ENCODE assay signal across 19 cellular contexts in genomic region chr16:86085795-86086194, GRCh38.
"Had no signal": no experiment of that assay in that cellular context is flagged by ENCODE, and none has a peak within 500 bp of the region (broad histone marks: within the 10 kb centered on the region; RNA-seq: fewer than 3 reads in every experiment).

No MANE protein-coding gene starts in this region.

- H3K4me3 Mint-ChIP-seq: activated T-cell treated with anti-CD3 and anti-CD28 coated beads, Interleukin-2, amount 50 U/mL, for 72 hours; endodermal cell; mesothelial cell of epicardium; natural killer cell treated with Interleukin-12 subunit alpha and Interleukin-12 subunit beta and Interleukin-15 and Interleukin-18, amount 100 ng/mL, for 72 hours; T-cell had no signal

- H3K4me3 ChIP-seq: body of pancreas, colonic mucosa, hepatocyte, tibial artery had no signal

- ATAC-seq: activated CD4-positive, CD25-positive, alpha-beta regulatory T cell treated with anti-CD3 and anti-CD28 coated beads, Interleukin-2, amount 50 U/mL, for 24 hours; activated naive CD4-positive, alpha-beta T cell treated with anti-CD3 and anti-CD28 coated beads, Interleukin-2, amount 50 U/mL, for 72 hours; activated T-cell treated with anti-CD3 and anti-CD28 coated beads, Interleukin-2, amount 50 U/mL, for 72 hours; body of pancreas; left cardiac atrium; natural killer cell treated with Interleukin-12 subunit alpha and Interleukin-12 subunit beta and Interleukin-15 and Interleukin-18, amount 100 ng/mL, for 72 hours; T-cell had no signal

- H3K27ac ChIP-seq: body of pancreas, colonic mucosa, epithelial cell of prostate, hepatocyte, tibial artery had no signal

- H3K4me1 ChIP-seq: body of pancreas, colonic mucosa, tibial artery had no signal

- H3K27me3 ChIP-seq: body of pancreas, colonic mucosa had no signal

- H3K27ac Mint-ChIP-seq: activated naive CD4-positive, alpha-beta T cell treated with anti-CD3 and anti-CD28 coated beads, Interleukin-2, amount 50 U/mL, for 72 hours; activated T-cell treated with anti-CD3 and anti-CD28 coated beads, Interleukin-2, amount 50 U/mL, for 72 hours; endodermal cell; mesothelial cell of epicardium; natural killer cell treated with Interleukin-12 subunit alpha and Interleukin-12 subunit beta and Interleukin-15 and Interleukin-18, amount 100 ng/mL, for 72 hours; T-cell had no signal

- H3K36me3 ChIP-seq: colonic mucosa, tibial artery had no signal

- H3K9me3 ChIP-seq: body of pancreas, colonic mucosa, tibial artery had no signal

- H3K9me3 Mint-ChIP-seq: activated naive CD4-positive, alpha-beta T cell treated with anti-CD3 and anti-CD28 coated beads, Interleukin-2, amount 50 U/mL, for 72 hours; activated T-cell treated with anti-CD3 and anti-CD28 coated beads, Interleukin-2, amount 50 U/mL, for 72 hours; endodermal cell; mesothelial cell of epicardium; natural killer cell treated with Interleukin-12 subunit alpha and Interleukin-12 subunit beta and Interleukin-15 and Interleukin-18, amount 100 ng/mL, for 72 hours; T-cell had no signal

- H3K36me3 Mint-ChIP-seq: activated naive CD4-positive, alpha-beta T cell treated with anti-CD3 and anti-CD28 coated beads, Interleukin-2, amount 50 U/mL, for 72 hours; mesothelial cell of epicardium; natural killer cell treated with Interleukin-12 subunit alpha and Interleukin-12 subunit beta and Interleukin-15 and Interleukin-18, amount 100 ng/mL, for 72 hours; T-cell had no signal

- DNase-seq: activated gamma-delta T cell treated with Interleukin-2 at 50 U/mL for 16 hours; activated T-cell treated with anti-CD3 and anti-CD28 coated beads, Interleukin-2, amount 50 U/mL, for 72 hours; central memory CD4-positive, alpha-beta T cell; colonic mucosa; foreskin fibroblast; left cardiac atrium; stimulated activated CD4-positive, alpha-beta T cell treated with anti-CD3 and anti-CD28 coated beads, Interleukin-2, amount 100 ng/mL, for 24 hours; stimulated activated naive CD4-positive, alpha-beta T cell treated with Interleukin-2 at 50 U/mL for 16 hours; T-cell; T1000 had no signal
